In genomic region chr1:164617607-164618564, GRCh38 we compare ENCODE assay signal across 8 cellular contexts. TPM values are rescaled to one million over a fixed set of nuclear protein-coding genes. Genes with fewer than 3 reads are reported as not detected.
DNase-seq lines count a peak whose midpoint lies in the region; ATAC-seq and TF ChIP-seq lines count a peak whose summit lies in the region.

No MANE protein-coding gene starts in this region.

- peak; percentile 57 for TF ChIP-seq CTCF in DND-41 (IDR thresholded peaks at IDR 0.05; ENCODE audit: borderline replicate concordance, extremely low read depth, low read length, poor library complexity, severe bottlenecking)
- TF ChIP-seq CTCF in body of pancreas (IDR thresholded peaks at IDR 0.05) = peak in 6 of 7 experiments; percentile 28 to 60 (median 52)
- peak; percentile 28 to 61 (median 50) for TF ChIP-seq CTCF in nephron (IDR thresholded peaks at IDR 0.05; ENCODE audit: unreplicated experiment in 3 of 3)
- TF ChIP-seq CTCF in GM10248 (IDR thresholded peaks at IDR 0.05; ENCODE audit: control extremely low read depth, extremely low read depth, low read depth, missing control alignments) = no peak

- H3K27me3 ChIP-seq in DND-41 (ENCODE audit: insufficient read depth, low read length, poor library complexity) = peaks cover 3% of the 10 kb centered on the region
- no peaks in the 10 kb centered on the region for H3K27me3 ChIP-seq in body of pancreas
- no peaks in the 10 kb centered on the region for H3K27me3 ChIP-seq in effector memory CD4-positive, alpha-beta T cell (replicated peaks; ENCODE audit: control insufficient read depth, insufficient read depth, low read length, poor library complexity, severe bottlenecking)

- intact Hi-C loops in body of pancreas (cut with DNase I) = no loop called here

- no peaks in the 10 kb centered on the region for H3K79me2 ChIP-seq in DND-41 (ENCODE audit: insufficient read depth, low read length)

- H3K4me3 ChIP-seq in DND-41 (ENCODE audit: low read depth in 1 of 2, low read length in 2 of 2) (no peak overlapping the region), body of pancreas (no peak overlapping the region)
- no peak overlapping the region for H3K4me3 ChIP-seq in effector memory CD4-positive, alpha-beta T cell (ENCODE audit: insufficient read depth, low read depth, low read length, poor library complexity, severe bottlenecking)

- H3K9me3 ChIP-seq in DND-41 (ENCODE audit: insufficient read depth, low read length, severe bottlenecking) = no peaks in the 10 kb centered on the region
- H3K9me3 ChIP-seq in body of pancreas = no peaks in the 10 kb centered on the region
- H3K9me3 ChIP-seq in effector memory CD4-positive, alpha-beta T cell (ENCODE audit: control insufficient read depth, low read length) = no peaks in the 10 kb centered on the region

- CTCF ChIA-PET in GM10248 (lab: Yijun Ruan, JAX) = interaction anchor here (1.1 to 1.6 kb wide), 2 partner anchors 11 to 1207 kb away, joined by 4 to 5 read pairs; no protein-coding TSS in a partner anchor

- DNase-seq in DND-41 (peak; percentile 9), NCI-H1694 (lab: John Stamatoyannopoulos, UW) (peak; percentile 47), body of pancreas (peak in 2 of 4 donors; percentile 41 to 57), GM10248 (ENCODE audit: extremely low spot score) (no peak)
- no peak for DNase-seq in effector memory CD4-positive, alpha-beta T cell
- no peak for DNase-seq in activated naive CD4-positive, alpha-beta T cell treated with Interleukin-2 at 50 U/mL for 16 hours
- DNase-seq in activated CD4-positive, alpha-beta T cell treated with anti-CD3 and anti-CD28 coated beads for 48 hours = no peak

- H3K4me2 ChIP-seq in DND-41 (ENCODE audit: insufficient read depth, low read length) = no peak overlapping the region

- H3K36me3 ChIP-seq in DND-41 (ENCODE audit: insufficient read depth, low read length) (no peaks in the 10 kb centered on the region), body of pancreas (replicated peaks in 1 of 2; ENCODE audit: insufficient read depth in 1 of 2, low read depth in 2 of 2) (no peaks in the 10 kb centered on the region)
- H3K36me3 ChIP-seq in effector memory CD4-positive, alpha-beta T cell (ENCODE audit: control insufficient read depth, insufficient read depth, low read length) = no peaks in the 10 kb centered on the region

- ATAC-seq in DND-41 (ENCODE audit: insufficient read depth, low read depth) (no peak), body of pancreas (no peak)

- no peaks in the 10 kb centered on the region for H3K9me3 Mint-ChIP-seq in nephron

- no peak overlapping the region for H3K27ac Mint-ChIP-seq in nephron

- H4K20me1 ChIP-seq in DND-41 (ENCODE audit: insufficient read depth, low read length) = no peaks in the 10 kb centered on the region

- H3K4me1 ChIP-seq in DND-41 (ENCODE audit: insufficient read depth, low read length) = no peaks in the 10 kb centered on the region
- peaks cover 78% of the 10 kb centered on the region for H3K4me1 ChIP-seq in body of pancreas
- no peaks in the 10 kb centered on the region for H3K4me1 ChIP-seq in effector memory CD4-positive, alpha-beta T cell (ENCODE audit: control insufficient read depth, insufficient read depth, low read length, poor library complexity, severe bottlenecking)

- POLR2A ChIA-PET in GM10248 (lab: Yijun Ruan, JAX) = no interaction called here

- H3K9ac ChIP-seq in DND-41 (ENCODE audit: low read depth, low read length) = no peak overlapping the region

- TF ChIP-seq POLR2A in body of pancreas (IDR thresholded peaks at IDR 0.05) = no peak

- H3K27ac ChIP-seq in DND-41 (ENCODE audit: low read length) = no peak overlapping the region
- H3K27ac ChIP-seq in body of pancreas = peak overlapping the region in 3 of 4 donors; percentile 27 to 39 (median 29)
- H3K27ac ChIP-seq in effector memory CD4-positive, alpha-beta T cell (ENCODE audit: insufficient read depth, low read length, poor library complexity, severe bottlenecking) = no peak overlapping the region

- H3K27me3 Mint-ChIP-seq in nephron (ENCODE audit: low read depth) = no peaks in the 10 kb centered on the region

- H3K36me3 Mint-ChIP-seq in nephron (ENCODE audit: low read depth) = peaks cover 18% of the 10 kb centered on the region

- 61 to 66% methylated on average over 9 to 10 of the region's 10 CpGs for WGBS in body of pancreas, 2 donors

- H3K4me3 Mint-ChIP-seq in nephron = no peak overlapping the region

- H2AFZ ChIP-seq in DND-41 (ENCODE audit: low read depth, low read length) = no peak overlapping the region

- peaks cover 54% of the 10 kb centered on the region for H3K4me1 Mint-ChIP-seq in nephron

RNA-seq across cellular contexts. Expression of gene PBX1, which starts 58.9 kb away (rescaled TPM):
- 100 to 1,000 TPM in 1 of 2 donors, 10 to 100 TPM in 1; 83.1 to 111 TPM for total RNA-seq in body of pancreas

Comparison
In these comparisons a context has a peak if more than half of its experiments do, and no peak if none do; other contexts are left out.
1. DNase-seq: peak in DND-41 (single experiment) and NCI-H1694 (single experiment); none in GM10248 (single experiment), effector memory CD4-positive, alpha-beta T cell (0 of 3), activated naive CD4-positive, alpha-beta T cell treated with Interleukin-2 at 50 U/mL for 16 hours (single experiment) and activated CD4-positive, alpha-beta T cell treated with anti-CD3 and anti-CD28 coated beads for 48 hours (single experiment).
2. H3K27ac ChIP-seq: peak in body of pancreas (3 of 4); none in DND-41 (single experiment) and effector memory CD4-positive, alpha-beta T cell (single experiment).